Comparison of ENCODE assay signal across 8 cellular contexts in the genomic region with DNA sequence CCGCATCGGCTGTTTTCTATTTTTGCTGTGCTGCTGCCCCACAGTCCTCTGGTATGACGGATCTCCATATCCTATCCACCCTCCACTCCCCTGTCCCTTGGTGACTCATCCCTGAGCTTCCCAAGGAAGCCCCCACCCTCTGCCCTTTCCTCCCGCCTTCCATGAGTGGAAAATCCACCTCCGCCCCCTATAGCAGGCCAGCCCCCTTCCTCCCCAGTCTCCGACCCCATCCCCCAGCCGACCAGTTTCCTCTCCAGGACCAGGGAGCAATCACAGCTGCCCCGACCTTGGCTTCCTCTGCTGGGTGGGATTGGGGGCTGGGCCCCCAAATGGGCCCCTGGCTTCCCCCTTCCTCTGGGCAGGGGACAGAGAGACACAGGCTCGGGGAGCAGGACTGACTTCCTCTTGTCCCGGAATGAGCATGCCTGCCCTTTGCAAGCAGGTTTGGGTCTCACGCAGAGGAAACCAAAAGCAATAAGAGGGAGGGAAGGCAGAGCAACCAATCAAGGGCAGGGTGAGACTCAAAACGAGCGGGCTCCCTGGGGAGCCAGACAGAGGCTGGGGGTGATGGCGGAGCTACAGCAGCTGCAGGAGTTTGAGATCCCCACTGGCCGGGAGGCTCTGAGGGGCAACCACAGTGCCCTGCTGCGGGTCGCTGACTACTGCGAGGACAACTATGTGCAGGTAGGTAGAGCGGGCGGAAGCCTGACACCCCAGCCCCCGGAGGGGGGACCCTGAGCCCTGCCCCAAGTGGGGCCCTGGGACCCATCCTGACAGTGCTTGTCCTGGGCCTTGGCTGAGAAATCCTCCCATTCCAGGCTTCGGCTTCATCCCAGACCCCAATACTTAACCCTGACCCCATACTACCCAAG. TPM values are rescaled to one million over a fixed set of nuclear protein-coding genes. Genes with fewer than 3 reads are reported as not detected.
DNase-seq lines count a peak whose midpoint lies in the region; ATAC-seq, FAIRE-seq and TF ChIP-seq lines count a peak whose summit lies in the region.

TSS of gene ABI3 (plus strand) at position 550 of the 872 bp plus-strand sequence. CDS start at position 568, 18 bp downstream.
TSS of gene GNGT2 (minus strand) at position 417 of the 872 bp plus-strand sequence. CDS start 3,152 bp downstream, outside the sequence.

- ATAC-seq in HCT116, result no peak

- no peaks in the 10 kb centered on the region for H3K79me2 ChIP-seq in HCT116 (ENCODE audit: insufficient read depth, low read length)

- no TSS peak for BruUV-seq in HCT116 (replicated peaks; lab: Mats Ljungman, UMichigan)

- FAIRE-seq in GM12891 (lab: Jason Lieb, UNC), result peak; percentile 98

- H3K4me3 ChIP-seq in HCT116 (replicated peaks in 1 of 2; ENCODE audit: low read depth in 1 of 2, low read length in 2 of 2) (no peak within 1 kb of the TSS), HAP-1 (no peak within 1 kb of the TSS)

- no peak within 1 kb of the TSS for H3K9ac ChIP-seq in HCT116 (ENCODE audit: low read length)

- no peaks in the 10 kb centered on the region for H4K20me1 ChIP-seq in HCT116 (ENCODE audit: insufficient read depth)

- peaks cover 0 to 11% of the 10 kb centered on the region in 2 experiments; a peak in 2 of 4 replicates for H3K4me1 ChIP-seq in HCT116 (ENCODE audit: control insufficient read depth in 1 of 2, insufficient read depth in 2 of 2, low read length in 2 of 2)
- no peaks in the 10 kb centered on the region for H3K4me1 ChIP-seq in HAP-1

- no peaks in the 10 kb centered on the region for H3K36me3 ChIP-seq in HCT116 (ENCODE audit: control insufficient read depth in 1 of 2, insufficient read depth in 2 of 2, low read length in 2 of 2)
- no peaks in the 10 kb centered on the region for H3K36me3 ChIP-seq in HAP-1 (replicated peaks)

- no peaks in the 10 kb centered on the region for H3K9me2 ChIP-seq in HCT116 (ENCODE audit: insufficient read depth)

- in situ Hi-C loops in HAP-1 (cut with MboI; ENCODE audit: low sequenced_read_pairs), result no loop called here

- CTCF ChIA-PET in HCT116 (lab: Charles Lee), result no interaction called here

- H2AFZ ChIP-seq in HCT116 (ENCODE audit: low read depth, low read length, poor library complexity, severe bottlenecking), result no peak within 1 kb of the TSS

- TF ChIP-seq POLR2A in GM12891 (IDR thresholded peaks at IDR 0.05; ENCODE audit: low read depth, low read length) (peak; percentile 95), HCT116 (IDR thresholded peaks at IDR 0.05; ENCODE audit: borderline replicate concordance, extremely low read depth, insufficient read depth, insufficient read length) (no peak)

- DNase-seq in GM12891 (ENCODE audit: insufficient read length, low spot score) (peak; percentile 83), HCT116 (ENCODE audit: low read depth, low spot score) (no peak), NOMO-1 treated with dmso at 0.1 percent for 144 hours (lab: John Stamatoyannopoulos, UW; ENCODE audit: unreplicated experiment) (peak; percentile 41), iPS-NIHi11 (ENCODE audit: low spot score) (peak; percentile 58), HAP-1 (ENCODE audit: low spot score in 2 of 2) (no peak), COLO829 (ENCODE audit: low spot score) (no peak)
- DNase-seq in activated naive CD4-positive, alpha-beta T cell (lab: John Stamatoyannopoulos, UW), result peak in 3 of 4 experiments; percentile 25 to 35 (median 31)
- DNase-seq in stimulated activated CD4-positive, alpha-beta T cell treated with anti-CD3 and anti-CD28 coated beads, Interleukin-2, amount 100 ng/mL, for 48 hours, result peak; percentile 57 to 60

- no peak for TF ChIP-seq CTCF in HCT116 (IDR thresholded peaks at IDR 0.05 in 2 of 3, conservative IDR thresholded peaks at IDR 0.05 in 1 of 3; ENCODE audit: borderline replicate concordance in 1 of 3, insufficient read depth in 1 of 3, low read depth in 2 of 3, low read length in 2 of 3)

- RAD21 ChIA-PET in HCT116 (lab: Charles Lee; ENCODE audit: low non-redundant PET in 1 of 2, low total read pairs in 2 of 2, uncharacterized antibody in 2 of 2, unreplicated experiment in 2 of 2), result no interaction called here

- no peaks in the 10 kb centered on the region for H3K9me3 ChIP-seq in HCT116 (ENCODE audit: control insufficient read depth in 1 of 2, insufficient read depth in 1 of 2, low read depth in 1 of 2, low read length in 2 of 2)
- no peaks in the 10 kb centered on the region for H3K9me3 ChIP-seq in HAP-1

- H3K27ac ChIP-seq in HCT116 (ENCODE audit: low read depth, low read length), result no peak within 1 kb of the TSS

- no peak for TF ChIP-seq RAD21 in HCT116 (IDR thresholded peaks at IDR 0.05; ENCODE audit: low read depth)

- POLR2A ChIA-PET in HCT116 (lab: Charles Lee), result no interaction called here

- intact Hi-C loops in HCT116 (cut with micrococcal nuclease), result no loop called here

- peaks cover 4% of the 10 kb centered on the region; the same call in 1 of the 2 replicates for H3K27me3 ChIP-seq in HCT116 (ENCODE audit: insufficient read depth, low read length)
- peaks cover 6% of the 10 kb centered on the region for H3K27me3 ChIP-seq in HAP-1 (ENCODE audit: low read depth)

- H3K4me2 ChIP-seq in HCT116 (ENCODE audit: low read length), result peak within 1 kb of the TSS; percentile 15; the same call in 1 of the 2 replicates

TF ChIP-seq in GM12891, 5 proteins besides CTCF, POLR2A, EP300 and RAD21:
- TF ChIP-seq POLR2AphosphoS5 (IDR thresholded peaks at IDR 0.05; ENCODE audit: low read depth, low read length) (peak; percentile 90), POU2F2 (IDR thresholded peaks at IDR 0.05; ENCODE audit: low read depth, low read length) (peak; percentile 85; the same call in 1 of the 2 replicates), SPI1 (IDR thresholded peaks at IDR 0.05; ENCODE audit: low read depth, low read length) (peak; percentile 75), PAX5 (IDR thresholded peaks at IDR 0.05; ENCODE audit: insufficient read depth, low read length, severe bottlenecking) (peak; percentile 56), TAF1 (IDR thresholded peaks at IDR 0.05; ENCODE audit: low read depth, low read length) (peak; percentile 98)
TF ChIP-seq in GM12891: peak in this region for 5.

TF ChIP-seq in HCT116, 20 proteins besides CTCF, POLR2A, EP300 and RAD21:
- TF ChIP-seq, protein P1, sequence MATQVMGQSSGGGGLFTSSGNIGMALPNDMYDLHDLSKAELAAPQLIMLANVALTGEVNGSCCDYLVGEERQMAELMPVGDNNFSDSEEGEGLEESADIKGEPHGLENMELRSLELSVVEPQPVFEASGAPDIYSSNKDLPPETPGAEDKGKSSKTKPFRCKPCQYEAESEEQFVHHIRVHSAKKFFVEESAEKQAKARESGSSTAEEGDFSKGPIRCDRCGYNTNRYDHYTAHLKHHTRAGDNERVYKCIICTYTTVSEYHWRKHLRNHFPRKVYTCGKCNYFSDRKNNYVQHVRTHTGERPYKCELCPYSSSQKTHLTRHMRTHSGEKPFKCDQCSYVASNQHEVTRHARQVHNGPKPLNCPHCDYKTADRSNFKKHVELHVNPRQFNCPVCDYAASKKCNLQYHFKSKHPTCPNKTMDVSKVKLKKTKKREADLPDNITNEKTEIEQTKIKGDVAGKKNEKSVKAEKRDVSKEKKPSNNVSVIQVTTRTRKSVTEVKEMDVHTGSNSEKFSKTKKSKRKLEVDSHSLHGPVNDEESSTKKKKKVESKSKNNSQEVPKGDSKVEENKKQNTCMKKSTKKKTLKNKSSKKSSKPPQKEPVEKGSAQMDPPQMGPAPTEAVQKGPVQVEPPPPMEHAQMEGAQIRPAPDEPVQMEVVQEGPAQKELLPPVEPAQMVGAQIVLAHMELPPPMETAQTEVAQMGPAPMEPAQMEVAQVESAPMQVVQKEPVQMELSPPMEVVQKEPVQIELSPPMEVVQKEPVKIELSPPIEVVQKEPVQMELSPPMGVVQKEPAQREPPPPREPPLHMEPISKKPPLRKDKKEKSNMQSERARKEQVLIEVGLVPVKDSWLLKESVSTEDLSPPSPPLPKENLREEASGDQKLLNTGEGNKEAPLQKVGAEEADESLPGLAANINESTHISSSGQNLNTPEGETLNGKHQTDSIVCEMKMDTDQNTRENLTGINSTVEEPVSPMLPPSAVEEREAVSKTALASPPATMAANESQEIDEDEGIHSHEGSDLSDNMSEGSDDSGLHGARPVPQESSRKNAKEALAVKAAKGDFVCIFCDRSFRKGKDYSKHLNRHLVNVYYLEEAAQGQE (IDR thresholded peaks at IDR 0.05; ENCODE audit: low read depth), result no peak
- no peak for TF ChIP-seq MAX (IDR thresholded peaks at IDR 0.05)
- TF ChIP-seq ZNF274 (IDR thresholded peaks at IDR 0.05; ENCODE audit: low read depth, low read length), result no peak
- TF ChIP-seq FOSL1 (IDR thresholded peaks at IDR 0.05; ENCODE audit: low read depth), result no peak
- no peak for TF ChIP-seq JUND (IDR thresholded peaks at IDR 0.05)
- no peak for TF ChIP-seq CEBPB (IDR thresholded peaks at IDR 0.05; ENCODE audit: low read depth)

RNA-seq across cellular contexts. Expression of gene ABI3, which starts in this region (rescaled TPM):
- 34.6 TPM for polyA plus RNA-seq in GM12891 (2012; ENCODE audit: low read depth, missing spikeins)
- total RNA-seq in HCT116 (2021; ENCODE audit: unreplicated experiment), result 0.12 TPM
- 0.05 and 0.11 TPM in 2 replicates for polyA plus RNA-seq in HCT116 (2012)

RNA-seq across cellular contexts. Expression of gene GNGT2, which starts in this region (rescaled TPM):
- polyA plus RNA-seq in GM12891 (2012; ENCODE audit: low read depth, missing spikeins), result 36.5 TPM
- total RNA-seq in HCT116 (2021; ENCODE audit: unreplicated experiment), result not detected
- polyA plus RNA-seq in HCT116 (2012), result not detected in 2 replicates

Comparison
In these comparisons a context has a peak if more than half of its experiments do, and no peak if none do; other contexts are left out.
1. DNase-seq: peak in GM12891 (single experiment), NOMO-1 treated with dmso at 0.1 percent for 144 hours (single experiment), activated naive CD4-positive, alpha-beta T cell (3 of 4), iPS-NIHi11 (single experiment) and stimulated activated CD4-positive, alpha-beta T cell treated with anti-CD3 and anti-CD28 coated beads, Interleukin-2, amount 100 ng/mL, for 48 hours (2 of 2); none in HCT116 (single experiment), HAP-1 (0 of 2) and COLO829 (single experiment).